10 cellular contexts compared by ENCODE assay signal in genomic region chr12:66314278-66314677, GRCh38.
"Had no signal": no experiment of that assay in that cellular context is flagged by ENCODE, and none has a peak within 500 bp of the region (broad histone marks: within the 10 kb centered on the region; RNA-seq: fewer than 3 reads in every experiment).

No MANE protein-coding gene starts in this region.

- H3K4me2 ChIP-seq: hepatocyte had no signal

- H3K9me3 ChIP-seq: tibial artery, vagina had no signal

- H3K4me1 ChIP-seq: tibial artery had no signal

- H3K4me3 ChIP-seq: coronary artery, hepatocyte, tibial artery, vagina had no signal

- DNase-seq: activated T-cell treated with anti-CD3 and anti-CD28 coated beads for 4 hours; caudate nucleus; effector CD4-positive, alpha-beta T cell; stimulated activated CD4-positive, alpha-beta T cell treated with anti-CD3 and anti-CD28 coated beads, Interleukin-15, amount 100 ng/mL, for 24 hours; stimulated activated CD4-positive, alpha-beta T cell treated with anti-CD3 and anti-CD28 coated beads, Interleukin-4, amount 100 ng/mL, for 4 hours; tibial artery had no signal

- H3K36me3 ChIP-seq: vagina had no signal

- H2AFZ ChIP-seq: hepatocyte had no signal

- H3K27ac ChIP-seq: coronary artery, epithelial cell of prostate, hepatocyte, tibial artery, vagina had no signal

- H3K27me3 ChIP-seq: hepatocyte, tibial artery, vagina had no signal

- H3K79me2 ChIP-seq: hepatocyte had no signal
